In genomic region chr5:179870403-179870903, GRCh38 we compare ENCODE assay signal across 9 cellular contexts. TPM values are rescaled to one million over a fixed set of nuclear protein-coding genes. Genes with fewer than 3 reads are reported as not detected.
DNase-seq lines count a peak whose midpoint lies in the region; ATAC-seq, FAIRE-seq and TF ChIP-seq lines count a peak whose summit lies in the region.
"Had no signal": no experiment of that assay in that cellular context is flagged by ENCODE, and none has a peak within 500 bp of the region (broad histone marks: within the 10 kb centered on the region; RNA-seq: fewer than 3 reads in every experiment).

No MANE protein-coding gene starts in this region.

- H3K9me3 Mint-ChIP-seq in activated T-cell treated with anti-CD3 and anti-CD28 coated beads, Interleukin-2, amount 50 U/mL, for 24 hours = no peaks in the 10 kb centered on the region
- H3K9me3 Mint-ChIP-seq: naive B cell had no signal

- H2AK9ac ChIP-seq in IMR-90 (replicated peaks; ENCODE audit: low read depth, low read length, poor library complexity) = no peak overlapping the region

- no peaks in the 10 kb centered on the region for H3K9me3 ChIP-seq in IMR-90 (ENCODE audit: control insufficient read depth, insufficient read depth, low read length)
- H3K9me3 ChIP-seq in breast epithelium = no peaks in the 10 kb centered on the region
- no peaks in the 10 kb centered on the region for H3K9me3 ChIP-seq in HepG2 (ENCODE audit: low read length)

- no peaks in the 10 kb centered on the region for H3K9me1 ChIP-seq in IMR-90 (ENCODE audit: insufficient read depth, low read length)

- H3K4me2 ChIP-seq in IMR-90 (ENCODE audit: low read depth, low read length) (no peak overlapping the region), HepG2 (ENCODE audit: low read depth, low read length) (no peak overlapping the region)

- dilution Hi-C loops in IMR-90 (cut with HindIII; ENCODE audit: low sequenced_read_pairs, unreplicated experiment) = no loop called here

- no peak for FAIRE-seq in HepG2 (lab: Jason Lieb, UNC)
- no peak for FAIRE-seq in GM12891 (lab: Jason Lieb, UNC)

- H3K27me3 ChIP-seq in BJ (ENCODE audit: control insufficient read depth, insufficient read depth, low read length) (no peaks in the 10 kb centered on the region), IMR-90 (ENCODE audit: control insufficient read depth, insufficient read depth, low read length) (no peaks in the 10 kb centered on the region), breast epithelium (no peaks in the 10 kb centered on the region), HepG2 (ENCODE audit: control insufficient read depth in 1 of 2, insufficient read depth in 2 of 2, low read length in 2 of 2) (no peaks in the 10 kb centered on the region)

- DNase-seq in BJ (ENCODE audit: low read depth) = no peak
- peak; percentile 52 for DNase-seq in IMR-90
- peak in 1 of 2 donors; percentile 72 for DNase-seq in breast epithelium (ENCODE audit: low spot score in 2 of 2)
- peak; percentile 29 for DNase-seq in HepG2 (ENCODE audit: low spot score)
- DNase-seq in T-helper 1 cell = no peak
- DNase-seq in activated T-cell treated with anti-CD3 and anti-CD28 coated beads, Interleukin-2, amount 50 U/mL, for 24 hours = no peak
- no peak for DNase-seq in GM12891 (ENCODE audit: insufficient read length, low spot score)
- DNase-seq: naive B cell had no signal

- H3K36me3 ChIP-seq in BJ (ENCODE audit: control insufficient read depth, insufficient read depth, low read length) = peaks cover 50% of the 10 kb centered on the region
- H3K36me3 ChIP-seq in IMR-90 (ENCODE audit: control insufficient read depth, insufficient read depth, low read length) = peaks cover 74% of the 10 kb centered on the region
- peaks cover 3% of the 10 kb centered on the region for H3K36me3 ChIP-seq in breast epithelium
- H3K36me3 ChIP-seq in HepG2 (replicated peaks in 1 of 2; ENCODE audit: control insufficient read depth in 1 of 2, insufficient read depth in 2 of 2, low read length in 2 of 2) = peaks cover 29 to 45% of the 10 kb centered on the region in 2 experiments; a peak in 4 of 5 replicates

- H3K27ac ChIP-seq in IMR-90 (ENCODE audit: insufficient read depth, low read length) = no peak overlapping the region
- peak overlapping the region; percentile 54 to 81 for H3K27ac ChIP-seq in breast epithelium
- no peak overlapping the region for H3K27ac ChIP-seq in HepG2 (ENCODE audit: extremely low read length, insufficient read depth, low read length)

- H3K9ac ChIP-seq in IMR-90 (ENCODE audit: low read depth, low read length) (no peak overlapping the region), HepG2 (ENCODE audit: insufficient read depth, low read depth, low read length) (no peak overlapping the region)

- ATAC-seq in IMR-90 (ENCODE audit: low read depth) (peak; percentile 66), HepG2 (peak; percentile 65), HG03378 (IDR thresholded peaks at IDR 0.05; ENCODE audit: unreplicated experiment) (no peak)

- H3K14ac ChIP-seq in IMR-90 (replicated peaks; ENCODE audit: low read depth, low read length) = no peak overlapping the region

- TF ChIP-seq RAD21 in IMR-90 (IDR thresholded peaks at IDR 0.05; ENCODE audit: low read length) = peak; percentile 41
- 0 out of 2 replicates have a peak, but pooled peaks have one; percentile 49 for TF ChIP-seq RAD21 in HepG2 (CRISPR knock-in tag; IDR thresholded peaks at IDR 0.05)

- CTCF ChIA-PET in BJ (lab: Yijun Ruan, JAX) = interaction anchor here (2.6 kb wide), 1 partner anchor 9 kb away, joined by 10 read pairs; no protein-coding TSS in a partner anchor
- CTCF ChIA-PET in IMR-90 (lab: Yijun Ruan, JAX) = no interaction called here
- CTCF ChIA-PET in HepG2 (lab: Yijun Ruan, JAX; ENCODE audit: low intra/inter-chr PET ratio, low total read pairs) = interaction anchor here (1.3 kb wide), 1 partner anchor 220 kb away, joined by 5 read pairs; no protein-coding TSS in a partner anchor

- H3K18ac ChIP-seq in IMR-90 (ENCODE audit: low read depth, low read length) = no peak overlapping the region

- H4K20me1 ChIP-seq in IMR-90 (ENCODE audit: insufficient read depth, low read length) = no peaks in the 10 kb centered on the region
- H4K20me1 ChIP-seq in HepG2 (ENCODE audit: insufficient read depth, low read length) = no peaks in the 10 kb centered on the region

- H3K79me2 ChIP-seq in HepG2 (ENCODE audit: insufficient read depth, low read length) = no peaks in the 10 kb centered on the region

- BruUV-seq in IMR-90 (replicated peaks; lab: Mats Ljungman, UMichigan) (no TSS peak), HepG2 (replicated peaks; lab: Mats Ljungman, UMichigan) (no TSS peak)

- peaks cover 7% of the 10 kb centered on the region for H3K4me1 Mint-ChIP-seq in activated T-cell treated with anti-CD3 and anti-CD28 coated beads, Interleukin-2, amount 50 U/mL, for 24 hours (ENCODE audit: low read depth)

- TF ChIP-seq EP300 in HepG2 (IDR thresholded peaks at IDR 0.05; ENCODE audit: low read depth in 2 of 2, low read length in 2 of 2) = no peak
- TF ChIP-seq EP300 in HepG2 (CRISPR knock-in tag; IDR thresholded peaks at IDR 0.05; ENCODE audit: borderline replicate concordance) = no peak

- H3K4me3 ChIP-seq in BJ (ENCODE audit: low read depth, low read length) (no peak overlapping the region), IMR-90 (ENCODE audit: insufficient read depth, low read depth, low read length) (no peak overlapping the region), breast epithelium (peak overlapping the region in 1 of 3 donors; percentile 5), HepG2 (replicated peaks in 1 of 3; ENCODE audit: insufficient read depth in 1 of 3, low read depth in 2 of 3, low read length in 3 of 3) (no peak overlapping the region)

- no peak overlapping the region for H4K8ac ChIP-seq in IMR-90 (ENCODE audit: low read depth in 2 of 2, low read length in 2 of 2)

- H2AFZ ChIP-seq in IMR-90 (replicated peaks; ENCODE audit: low read length, poor library complexity) (peak overlapping the region; percentile 34), HepG2 (ENCODE audit: low read length) (no peak overlapping the region)

- intact Hi-C loops in IMR-90 (cut with micrococcal nuclease) = no loop called here
- intact Hi-C loops in breast epithelium (cut with DNase I; ENCODE audit: low total_unique reads) = no loop called here
- intact Hi-C loops in HepG2 (cut with micrococcal nuclease; ENCODE audit: unreplicated experiment) = no loop called here

- peak; percentile 33 for TF ChIP-seq CTCF in BJ (IDR thresholded peaks at IDR 0.05; ENCODE audit: insufficient read depth, low read depth, low read length)
- peak; percentile 43 for TF ChIP-seq CTCF in IMR-90 (conservative IDR thresholded peaks at IDR 0.05; ENCODE audit: low read depth, low read length)
- no peak for TF ChIP-seq CTCF in breast epithelium (IDR thresholded peaks at IDR 0.05)
- TF ChIP-seq CTCF in HepG2 (CRISPR knock-in tag; IDR thresholded peaks at IDR 0.05) = peak; percentile 70

- H3K36me3 Mint-ChIP-seq in activated T-cell treated with anti-CD3 and anti-CD28 coated beads, Interleukin-2, amount 50 U/mL, for 24 hours (ENCODE audit: low read depth) = peaks cover 85% of the 10 kb centered on the region

- no peak overlapping the region for H4K91ac ChIP-seq in IMR-90 (ENCODE audit: insufficient read depth, low read depth, low read length)

- H3K27me3 Mint-ChIP-seq in activated T-cell treated with anti-CD3 and anti-CD28 coated beads, Interleukin-2, amount 50 U/mL, for 24 hours = no peaks in the 10 kb centered on the region
- H3K27me3 Mint-ChIP-seq: naive B cell had no signal

- H3K4me1 ChIP-seq in IMR-90 (ENCODE audit: control insufficient read depth, insufficient read depth, low read length) (no peaks in the 10 kb centered on the region), breast epithelium (no peaks in the 10 kb centered on the region), HepG2 (ENCODE audit: insufficient read depth, low read length) (no peaks in the 10 kb centered on the region)

- no peak overlapping the region for H2BK20ac ChIP-seq in IMR-90 (ENCODE audit: low read depth, low read length)

- no peak overlapping the region for H2BK120ac ChIP-seq in IMR-90 (ENCODE audit: low read depth, low read length)

- H3K4ac ChIP-seq in IMR-90 (ENCODE audit: low read depth, low read length) = no peak overlapping the region

- no peak overlapping the region for H4K5ac ChIP-seq in IMR-90 (ENCODE audit: low read depth, low read length)

- H2BK15ac ChIP-seq in IMR-90 (ENCODE audit: low read depth, low read length) = no peak overlapping the region

- H2BK5ac ChIP-seq in IMR-90 (ENCODE audit: low read depth, low read length, poor library complexity, severe bottlenecking) = no peak overlapping the region

- no peak overlapping the region for H3K23ac ChIP-seq in IMR-90 (ENCODE audit: low read depth, low read length)

- POLR2A ChIA-PET in BJ (lab: Charles Lee) (no interaction called here), IMR-90 (lab: Charles Lee; ENCODE audit: unreplicated experiment) (no interaction called here), HepG2 (lab: Yijun Ruan, JAX) (no interaction called here)

- 70% methylated on average over 7 of the region's 17 CpGs; no CpG with 5 or more reads in 1 of the 2 experiments for WGBS in IMR-90 (ENCODE audit: extremely low coverage in 2 of 2, insufficient read length in 1 of 2), 2 experiments
- WGBS in HepG2 (ENCODE audit: low lambda C conversion rate) = 88% methylated on average over 4 of the region's 17 CpGs

- H3K79me1 ChIP-seq in IMR-90 (ENCODE audit: low read depth in 1 of 2, low read length in 2 of 2) = no peaks in the 10 kb centered on the region; a peak in 1 of 4 replicates

- in situ Hi-C loops in IMR-90 (cut with MboI; ENCODE audit: low sequenced_read_pairs) = no loop called here
- in situ Hi-C loops in HepG2 (cut with HindIII; ENCODE audit: extremely low pct_ligation_motif_present, low pct_unique_long_range_greater_than_20kb) = no loop called here

- no peak overlapping the region for H3K4me3 Mint-ChIP-seq in activated T-cell treated with anti-CD3 and anti-CD28 coated beads, Interleukin-2, amount 50 U/mL, for 24 hours
- H3K4me3 Mint-ChIP-seq: naive B cell had no signal

- H3K27ac Mint-ChIP-seq in activated T-cell treated with anti-CD3 and anti-CD28 coated beads, Interleukin-2, amount 50 U/mL, for 24 hours = no peak overlapping the region
- H3K27ac Mint-ChIP-seq: naive B cell had no signal

- no peak for TF ChIP-seq POLR2A in IMR-90 (IDR thresholded peaks at IDR 0.05; ENCODE audit: low read depth, low read length)
- no peak for TF ChIP-seq POLR2A in breast epithelium (IDR thresholded peaks at IDR 0.05)
- no peak for TF ChIP-seq POLR2A in HepG2 (IDR thresholded peaks at IDR 0.05; ENCODE audit: insufficient read depth in 1 of 2, low read depth in 2 of 2, low read length in 2 of 2)
- TF ChIP-seq POLR2A in GM12891 (IDR thresholded peaks at IDR 0.05; ENCODE audit: low read depth, low read length) = no peak

- no peak overlapping the region for H2AK5ac ChIP-seq in IMR-90 (ENCODE audit: low read depth, low read length)

- no peak overlapping the region for H3K56ac ChIP-seq in IMR-90 (ENCODE audit: extremely low read depth, insufficient read depth, low read length)

RNA-seq across cellular contexts. Expression of gene MRNIP, which starts 11.8 kb away (rescaled TPM):
- polyA plus RNA-seq in BJ (2011; rRNA removed) (12.6 and 14.1 TPM in 2 replicates), IMR-90 (2012; rRNA removed) (20.3 and 24.7 TPM in 2 replicates), HepG2 (2011; rRNA removed) (32.6 and 34.1 TPM in 2 replicates)
- 3.7 and 9.5 TPM in 2 replicates for polyA minus RNA-seq in BJ (2011; rRNA and poly(A)+ RNA removed)
- total RNA-seq in IMR-90 (2012; rRNA removed) (6.6 and 7.2 TPM in 2 replicates), breast epithelium (10 to 100 TPM; 32.3 to 67.2 (median 48.8) TPM), HepG2 (2016; rRNA removed; fragmentation: Illumina TruSeq; extraction: Trizol) (11.3 and 15.5 TPM in 2 replicates)
- 9.9 and 11.2 TPM in 2 replicates for polyA plus RNA-seq in IMR-90 (2012; cell fraction: cytosol; rRNA removed)
- 140 and 168 TPM in 2 replicates for polyA plus RNA-seq in IMR-90 (2012; cell fraction: nucleus; rRNA removed; ENCODE audit: low replicate concordance)
- 5.8 and 6.9 TPM in 2 replicates for total RNA-seq in HepG2 (2016; cell fraction: cytosol; rRNA removed; fragmentation: Illumina TruSeq; extraction: Trizol; ENCODE audit: low read depth)
- total RNA-seq in HepG2 (2016; cell fraction: insoluble cytoplasmic fraction; rRNA removed; fragmentation: Illumina TruSeq; extraction: Trizol) = 9.7 and 18.4 TPM in 2 replicates
- total RNA-seq in HepG2 (2016; cell fraction: membrane; rRNA removed; fragmentation: Illumina TruSeq; extraction: Trizol) = 4.5 and 5.1 TPM in 2 replicates
- total RNA-seq in HepG2 (2016; cell fraction: nucleus; rRNA removed; fragmentation: Illumina TruSeq; extraction: Trizol) = 22.2 and 24.1 TPM in 2 replicates
- 7.9 and 9.8 TPM in 2 replicates for polyA plus RNA-seq in HepG2 (2011; cell fraction: cytosol; rRNA removed)
- polyA plus RNA-seq in HepG2 (2011; cell fraction: nucleus; rRNA removed) = 162 and 171 TPM in 2 replicates
- polyA plus RNA-seq in HepG2 (2012) = 19.0 and 22.7 TPM in 2 replicates
- 1.4 and 1.7 TPM in 2 replicates for polyA plus RNA-seq in HepG2 (2016; cell fraction: cytosol; fragmentation: Illumina TruSeq; extraction: Trizol; ENCODE audit: low read depth)
- polyA plus RNA-seq in HepG2 (2016; cell fraction: insoluble cytoplasmic fraction; fragmentation: Illumina TruSeq; extraction: Trizol; ENCODE audit: low read depth) = 8.1 and 8.4 TPM in 2 replicates
- 2.1 and 3.0 TPM in 2 replicates for polyA plus RNA-seq in HepG2 (2016; cell fraction: membrane; fragmentation: Illumina TruSeq; extraction: Trizol; ENCODE audit: low read depth)
- 78.5 and 90.7 TPM in 2 replicates for polyA plus RNA-seq in HepG2 (2016; cell fraction: nucleus; fragmentation: Illumina TruSeq; extraction: Trizol; ENCODE audit: insufficient read depth, low read depth)
- polyA minus RNA-seq in HepG2 (2011; rRNA and poly(A)+ RNA removed; ENCODE audit: low replicate concordance) = 16.4 and 18.6 TPM in 2 replicates
- 2.5 and 4.4 TPM in 2 replicates for polyA minus RNA-seq in HepG2 (2011; cell fraction: cytosol; rRNA and poly(A)+ RNA removed)
- polyA minus RNA-seq in HepG2 (2011; cell fraction: nucleus; rRNA and poly(A)+ RNA removed) = 31.4 and 38.0 TPM in 2 replicates
- 17.9 TPM for polyA plus RNA-seq in GM12891 (2012; ENCODE audit: low read depth, missing spikeins)

RNA-seq across cellular contexts. Expression of gene TBC1D9B, which starts 37.2 kb away (rescaled TPM):
- polyA plus RNA-seq in BJ (2011; rRNA removed) = 53.2 and 89.0 TPM in 2 replicates
- polyA minus RNA-seq in BJ (2011; rRNA and poly(A)+ RNA removed) = 59.8 and 60.0 TPM in 2 replicates
- 18.3 and 58.6 TPM in 2 replicates for total RNA-seq in IMR-90 (2012; rRNA removed)
- 78.1 and 83.8 TPM in 2 replicates for polyA plus RNA-seq in IMR-90 (2012; rRNA removed)
- 56.2 and 71.1 TPM in 2 replicates for polyA plus RNA-seq in IMR-90 (2012; cell fraction: cytosol; rRNA removed)
- 222 and 379 TPM in 2 replicates for polyA plus RNA-seq in IMR-90 (2012; cell fraction: nucleus; rRNA removed; ENCODE audit: low replicate concordance)
- 100 to 1,000 TPM in 2 of 3 donors, 10 to 100 TPM in 1; 73.5 to 143 (median 105) TPM for total RNA-seq in breast epithelium
- total RNA-seq in HepG2 (2016; rRNA removed; fragmentation: Illumina TruSeq; extraction: Trizol) = 26.8 and 35.0 TPM in 2 replicates
- 16.3 and 18.1 TPM in 2 replicates for total RNA-seq in HepG2 (2016; cell fraction: cytosol; rRNA removed; fragmentation: Illumina TruSeq; extraction: Trizol; ENCODE audit: low read depth)
- 22.4 and 35.5 TPM in 2 replicates for total RNA-seq in HepG2 (2016; cell fraction: insoluble cytoplasmic fraction; rRNA removed; fragmentation: Illumina TruSeq; extraction: Trizol)
- 27.6 and 33.0 TPM in 2 replicates for total RNA-seq in HepG2 (2016; cell fraction: membrane; rRNA removed; fragmentation: Illumina TruSeq; extraction: Trizol)
- total RNA-seq in HepG2 (2016; cell fraction: nucleus; rRNA removed; fragmentation: Illumina TruSeq; extraction: Trizol) = 34.2 and 36.7 TPM in 2 replicates
- 50.0 and 59.5 TPM in 2 replicates for polyA plus RNA-seq in HepG2 (2011; rRNA removed)
- 37.5 and 49.4 TPM in 2 replicates for polyA plus RNA-seq in HepG2 (2011; cell fraction: cytosol; rRNA removed)
- polyA plus RNA-seq in HepG2 (2011; cell fraction: nucleus; rRNA removed) = 238 and 301 TPM in 2 replicates
- 31.9 and 43.3 TPM in 2 replicates for polyA plus RNA-seq in HepG2 (2012)
- polyA plus RNA-seq in HepG2 (2016; cell fraction: cytosol; fragmentation: Illumina TruSeq; extraction: Trizol; ENCODE audit: low read depth) = 12.6 and 12.7 TPM in 2 replicates
- polyA plus RNA-seq in HepG2 (2016; cell fraction: insoluble cytoplasmic fraction; fragmentation: Illumina TruSeq; extraction: Trizol; ENCODE audit: low read depth) = 23.9 and 30.1 TPM in 2 replicates
- 21.4 and 23.2 TPM in 2 replicates for polyA plus RNA-seq in HepG2 (2016; cell fraction: membrane; fragmentation: Illumina TruSeq; extraction: Trizol; ENCODE audit: low read depth)
- 77.4 and 83.8 TPM in 2 replicates for polyA plus RNA-seq in HepG2 (2016; cell fraction: nucleus; fragmentation: Illumina TruSeq; extraction: Trizol; ENCODE audit: insufficient read depth, low read depth)
- 111 and 116 TPM in 2 replicates for polyA minus RNA-seq in HepG2 (2011; rRNA and poly(A)+ RNA removed; ENCODE audit: low replicate concordance)
- 34.3 and 37.3 TPM in 2 replicates for polyA minus RNA-seq in HepG2 (2011; cell fraction: cytosol; rRNA and poly(A)+ RNA removed)
- polyA minus RNA-seq in HepG2 (2011; cell fraction: nucleus; rRNA and poly(A)+ RNA removed) = 73.2 and 88.6 TPM in 2 replicates
- polyA plus RNA-seq in GM12891 (2012; ENCODE audit: low read depth, missing spikeins) = 43.9 TPM

RNA-seq across cellular contexts. Expression of gene SQSTM1, which starts 49.7 kb away (rescaled TPM):
- polyA plus RNA-seq in BJ (2011; rRNA removed) (307 and 361 TPM in 2 replicates), IMR-90 (2012; rRNA removed) (152 and 201 TPM in 2 replicates), HepG2 (2011; rRNA removed) (90.9 and 126 TPM in 2 replicates)
- polyA minus RNA-seq in BJ (2011; rRNA and poly(A)+ RNA removed) = 103 and 140 TPM in 2 replicates
- total RNA-seq in IMR-90 (2012; rRNA removed) (168 and 184 TPM in 2 replicates), breast epithelium (100 to 1,000 TPM; 407 to 695 (median 462) TPM), HepG2 (2016; rRNA removed; fragmentation: Illumina TruSeq; extraction: Trizol) (160 and 161 TPM in 2 replicates)
- polyA plus RNA-seq in IMR-90 (2012; cell fraction: cytosol; rRNA removed) = 153 and 219 TPM in 2 replicates
- 377 and 407 TPM in 2 replicates for polyA plus RNA-seq in IMR-90 (2012; cell fraction: nucleus; rRNA removed; ENCODE audit: low replicate concordance)
- total RNA-seq in HepG2 (2016; cell fraction: cytosol; rRNA removed; fragmentation: Illumina TruSeq; extraction: Trizol; ENCODE audit: low read depth) = 45.2 and 49.8 TPM in 2 replicates
- 158 and 162 TPM in 2 replicates for total RNA-seq in HepG2 (2016; cell fraction: insoluble cytoplasmic fraction; rRNA removed; fragmentation: Illumina TruSeq; extraction: Trizol)
- 63.1 and 66.1 TPM in 2 replicates for total RNA-seq in HepG2 (2016; cell fraction: membrane; rRNA removed; fragmentation: Illumina TruSeq; extraction: Trizol)
- total RNA-seq in HepG2 (2016; cell fraction: nucleus; rRNA removed; fragmentation: Illumina TruSeq; extraction: Trizol) = 98.3 and 116 TPM in 2 replicates
- polyA plus RNA-seq in HepG2 (2011; cell fraction: cytosol; rRNA removed) = 81.2 and 85.2 TPM in 2 replicates
- polyA plus RNA-seq in HepG2 (2011; cell fraction: nucleus; rRNA removed) = 240 and 268 TPM in 2 replicates
- 80.8 and 157 TPM in 2 replicates for polyA plus RNA-seq in HepG2 (2012)
- 43.0 and 45.0 TPM in 2 replicates for polyA plus RNA-seq in HepG2 (2016; cell fraction: cytosol; fragmentation: Illumina TruSeq; extraction: Trizol; ENCODE audit: low read depth)
- polyA plus RNA-seq in HepG2 (2016; cell fraction: insoluble cytoplasmic fraction; fragmentation: Illumina TruSeq; extraction: Trizol; ENCODE audit: low read depth) = 179 and 191 TPM in 2 replicates
- 48.5 and 49.4 TPM in 2 replicates for polyA plus RNA-seq in HepG2 (2016; cell fraction: membrane; fragmentation: Illumina TruSeq; extraction: Trizol; ENCODE audit: low read depth)
- polyA plus RNA-seq in HepG2 (2016; cell fraction: nucleus; fragmentation: Illumina TruSeq; extraction: Trizol; ENCODE audit: insufficient read depth, low read depth) = 190 and 194 TPM in 2 replicates
- 245 and 268 TPM in 2 replicates for polyA minus RNA-seq in HepG2 (2011; rRNA and poly(A)+ RNA removed; ENCODE audit: low replicate concordance)
- 106 and 114 TPM in 2 replicates for polyA minus RNA-seq in HepG2 (2011; cell fraction: cytosol; rRNA and poly(A)+ RNA removed)
- polyA minus RNA-seq in HepG2 (2011; cell fraction: nucleus; rRNA and poly(A)+ RNA removed) = 238 and 284 TPM in 2 replicates
- 108 TPM for polyA plus RNA-seq in GM12891 (2012; ENCODE audit: low read depth, missing spikeins)

Comparison
In these comparisons a context has a peak if more than half of its experiments do, and no peak if none do; other contexts are left out.
1. DNase-seq: peak in IMR-90 (single experiment) and HepG2 (single experiment); none in BJ (single experiment), T-helper 1 cell (0 of 5), activated T-cell treated with anti-CD3 and anti-CD28 coated beads, Interleukin-2, amount 50 U/mL, for 24 hours (single experiment) and GM12891 (single experiment).
2. CTCF ChIP-seq: peak in BJ (single experiment), IMR-90 (single experiment) and HepG2 (single experiment); none in breast epithelium (0 of 3).
3. H3K27ac ChIP-seq: peak in breast epithelium (2 of 2); none in IMR-90 (single experiment) and HepG2 (single experiment).